Comparison of ENCODE assay signal across 13 cellular contexts in the genomic region with DNA sequence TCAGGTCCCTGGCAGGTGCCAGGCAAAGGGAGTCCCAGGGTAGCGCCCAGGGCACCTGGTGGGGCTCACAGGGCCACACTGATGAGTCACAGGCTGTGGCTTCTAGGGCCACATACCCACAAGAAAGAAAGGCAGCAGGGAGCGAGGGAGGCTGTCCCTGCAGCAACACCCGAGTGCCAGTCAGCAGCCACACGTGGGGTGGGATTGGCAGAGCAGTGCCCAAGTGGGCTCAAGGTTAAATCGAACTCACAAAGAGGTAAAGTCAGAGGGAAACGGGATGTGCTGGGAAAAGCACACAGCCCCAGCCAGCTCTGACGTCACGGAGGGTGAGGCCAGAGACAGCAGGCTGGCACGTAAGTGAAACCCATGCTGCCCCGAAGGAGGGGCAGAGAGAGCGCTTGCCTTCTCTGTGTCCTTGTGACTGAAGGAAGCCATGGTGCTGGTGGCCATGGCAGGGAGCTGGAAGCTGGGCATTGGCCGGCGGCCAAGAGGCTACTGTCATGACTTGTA. TPM values are rescaled to one million over a fixed set of nuclear protein-coding genes. Genes with fewer than 3 reads are reported as not detected.
DNase-seq lines count a peak whose midpoint lies in the region; ATAC-seq lines count a peak whose summit lies in the region.
"Had no signal": no experiment of that assay in that cellular context is flagged by ENCODE, and none has a peak within 500 bp of the region (broad histone marks: within the 10 kb centered on the region; RNA-seq: fewer than 3 reads in every experiment).

No MANE protein-coding gene starts in this region.

- H3K36me3 ChIP-seq in MG63, result no peaks in the 10 kb centered on the region
- H3K36me3 ChIP-seq: BLaER1, WERI-Rb-1 had no signal

- H3K4me3 ChIP-seq in MG63, result no peak overlapping the region
- H3K4me3 ChIP-seq: BLaER1, GM12878 had no signal

- ATAC-seq in HG03175 (IDR thresholded peaks at IDR 0.05; ENCODE audit: unreplicated experiment), result no peak
- ATAC-seq: GM12878 had no signal

- peak overlapping the region; percentile 93 for H3K27ac ChIP-seq in cingulate gyrus (ENCODE audit: low read depth, low read length)
- H3K27ac ChIP-seq: BLaER1, WERI-Rb-1 had no signal

- no peaks in the 10 kb centered on the region for H3K9me3 ChIP-seq in MG63
- H3K9me3 ChIP-seq: BLaER1 had no signal

- DNase-seq in AG08395 (ENCODE audit: low spot score) (peak; percentile 31), MG63 (peak; percentile 65), mucosa of gallbladder (ENCODE audit: low spot score) (peak; percentile 92), NCI-H82 (lab: John Stamatoyannopoulos, UW) (no peak), NCI-H1694 treated with DMSO at 0.1 percent for 48 hours (lab: John Stamatoyannopoulos, UW) (no peak), SKM-1 treated with dmso at 0.1 percent for 144 hours (lab: John Stamatoyannopoulos, UW; ENCODE audit: unreplicated experiment) (no peak)
- DNase-seq: activated naive CD4-positive, alpha-beta T cell; naive B cell; WERI-Rb-1 had no signal

- H3K27me3 ChIP-seq in MG63, result no peaks in the 10 kb centered on the region
- H3K27me3 ChIP-seq: BLaER1 had no signal

RNA-seq across cellular contexts. Expression of gene FA2H, which starts 33.8 kb away (rescaled TPM):
- total RNA-seq in MG63 (2014; rRNA removed; shearing (Covaris generic); ENCODE audit: low replicate concordance), result not detected in 2 replicates
- 82.2 TPM for total RNA-seq in mucosa of gallbladder

RNA-seq across cellular contexts. Expression of gene MLKL, which starts 40.2 kb away (rescaled TPM):
- total RNA-seq in MG63 (2014; rRNA removed; shearing (Covaris generic); ENCODE audit: low replicate concordance), result 2.8 and 8.3 TPM in 2 replicates
- total RNA-seq in mucosa of gallbladder, result 12.8 TPM

Comparison
In these comparisons a context has a peak if more than half of its experiments do, and no peak if none do; other contexts are left out.
1. DNase-seq: peak in AG08395 (single experiment), MG63 (single experiment) and mucosa of gallbladder (single experiment); none in NCI-H82 (single experiment), NCI-H1694 treated with DMSO at 0.1 percent for 48 hours (single experiment) and SKM-1 treated with dmso at 0.1 percent for 144 hours (single experiment).
2. RNA of gene FA2H, which starts 33.8 kb away (total RNA-seq): 82.2 TPM in mucosa of gallbladder (single experiment); not detected in MG63; every median in the first group is over 10 times any median in the second.